1 cellular context compared by ENCODE assay signal in genomic region chr20:608970-609369, GRCh38.
TF ChIP-seq lines count a peak whose summit lies in the region.

No MANE protein-coding gene starts in this region.

TF ChIP-seq in WTC11, 78 proteins besides CTCF, POLR2A, EP300 and RAD21 (continued from another document):
- no peak for TF ChIP-seq ZNF281 (CRISPR knock-in tag; IDR thresholded peaks at IDR 0.05)
- TF ChIP-seq, protein P1, sequence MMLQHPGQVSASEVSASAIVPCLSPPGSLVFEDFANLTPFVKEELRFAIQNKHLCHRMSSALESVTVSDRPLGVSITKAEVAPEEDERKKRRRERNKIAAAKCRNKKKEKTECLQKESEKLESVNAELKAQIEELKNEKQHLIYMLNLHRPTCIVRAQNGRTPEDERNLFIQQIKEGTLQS (CRISPR knock-in tag; conservative IDR thresholded peaks at IDR 0.05): no peak
